8 cellular contexts compared by ENCODE assay signal in the genomic region with DNA sequence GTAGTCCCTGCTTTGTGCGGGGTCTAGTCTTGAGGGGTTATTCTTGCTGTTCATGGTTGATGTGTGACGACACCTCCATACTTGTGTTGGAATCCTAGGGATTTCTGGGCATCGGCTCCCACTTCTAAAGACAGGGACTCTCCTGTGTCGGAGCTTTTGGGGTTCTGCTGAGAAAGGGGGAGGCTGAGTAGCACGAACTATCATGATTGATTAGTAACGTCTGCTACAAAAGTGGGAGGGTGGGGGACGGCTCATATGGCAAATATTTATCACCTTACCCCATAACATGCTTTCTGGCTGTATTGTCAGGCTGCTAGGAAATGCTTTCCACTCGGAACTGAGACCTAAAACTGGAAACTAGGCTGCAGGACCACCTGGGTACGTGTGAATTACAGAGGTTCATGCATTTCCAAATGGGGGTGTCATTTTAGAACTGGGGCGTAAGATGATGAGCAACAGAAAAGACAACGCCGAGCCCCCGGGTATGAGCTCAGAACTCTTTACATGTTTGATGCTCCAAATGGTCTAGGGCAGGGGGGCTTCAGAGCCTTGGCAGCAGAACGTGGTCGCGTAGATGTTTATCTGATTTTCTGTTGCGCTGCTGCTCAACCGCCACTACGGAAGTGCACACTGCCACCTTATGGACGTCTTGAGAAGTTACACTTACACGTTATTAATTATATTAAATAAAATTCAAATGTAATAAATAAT. TPM values are rescaled to one million over a fixed set of nuclear protein-coding genes. Genes with fewer than 3 reads are reported as not detected.
DNase-seq lines count a peak whose midpoint lies in the region; ATAC-seq and TF ChIP-seq lines count a peak whose summit lies in the region.
"Had no signal": no experiment of that assay in that cellular context is flagged by ENCODE, and none has a peak within 500 bp of the region (broad histone marks: within the 10 kb centered on the region; RNA-seq: fewer than 3 reads in every experiment).

No MANE protein-coding gene starts in this region.

- ATAC-seq in T-cell (replicated peaks in 1 of 4) = peak; percentile 44 to 53 (median 46)
- no peak for ATAC-seq in GM21367 (IDR thresholded peaks at IDR 0.05; ENCODE audit: unreplicated experiment)

- in situ Hi-C loops in T47D (cut with HindIII; ENCODE audit: low pct_unique_long_range_greater_than_20kb, low sequenced_read_pairs) = no loop called here

- H3K27ac ChIP-seq in MM.1S (ENCODE audit: low read length) (no peak overlapping the region), skeletal muscle tissue (ENCODE audit: low read depth, low read length) (no peak overlapping the region)
- H3K27ac ChIP-seq: skin epidermis had no signal

- no peaks in the 10 kb centered on the region for H4K20me1 ChIP-seq in MM.1S (ENCODE audit: insufficient read depth, low read length)

- no peaks in the 10 kb centered on the region for H3F3A ChIP-seq in MM.1S (ENCODE audit: insufficient read depth, low read length)

- H3K4me3 ChIP-seq in GM06990 (replicated peaks; ENCODE audit: low read depth, low read length) (peak overlapping the region; percentile 62), MM.1S (ENCODE audit: low read length) (peak overlapping the region; percentile 68), skeletal muscle tissue (ENCODE audit: low read length in 3 of 3) (peak overlapping the region; percentile 65 to 72 (median 66))

- peaks cover 0 to 16% of the 10 kb centered on the region in 2 donors for H3K27me3 Mint-ChIP-seq in T-cell
- peaks cover 0 to 4% (median 0%) of the 10 kb centered on the region in 3 donors for H3K27me3 Mint-ChIP-seq in immature natural killer cell (ENCODE audit: low read depth in 3 of 3)

- H3K4me1 Mint-ChIP-seq in T-cell (peaks cover 0 to 10% (median 6%) of the 10 kb centered on the region in 3 donors), immature natural killer cell (peaks cover 17 to 18% of the 10 kb centered on the region in 2 donors)

- POLR2A ChIA-PET in T-cell (lab: Charles Lee) = no interaction called here

- no peak for DNase-seq in GM06990 (ENCODE audit: extremely low read depth, insufficient read length)
- peak; percentile 68 for DNase-seq in MM.1S
- DNase-seq in T-cell = peak in 33 of 34 experiments; percentile 3 to 62 (median 30)
- DNase-seq in T47D (ENCODE audit: low read depth in 1 of 2, low spot score in 1 of 2) = peak; percentile 21 to 68
- peak; percentile 43 to 55 (median 52) for DNase-seq in immature natural killer cell

- H3K27me3 ChIP-seq in GM06990 (replicated peaks; ENCODE audit: control insufficient read depth, insufficient read depth, low read length) = no peaks in the 10 kb centered on the region
- no peaks in the 10 kb centered on the region for H3K27me3 ChIP-seq in MM.1S (replicated peaks; ENCODE audit: insufficient read depth, low read length)
- H3K27me3 ChIP-seq in skeletal muscle tissue (ENCODE audit: control insufficient read depth in 3 of 3, insufficient read depth in 3 of 3, low read length in 3 of 3) = peaks cover 0 to 2% (median 0%) of the 10 kb centered on the region in 3 donors

- H3K9me3 Mint-ChIP-seq in T-cell (no peaks in the 10 kb centered on the region), immature natural killer cell (no peaks in the 10 kb centered on the region)

- H3K4me1 ChIP-seq in MM.1S (ENCODE audit: low read length) = no peaks in the 10 kb centered on the region
- peaks cover 2 to 5% (median 4%) of the 10 kb centered on the region in 3 donors for H3K4me1 ChIP-seq in skeletal muscle tissue (ENCODE audit: control insufficient read depth in 3 of 3, insufficient read depth in 3 of 3, low read length in 3 of 3)

- no peaks in the 10 kb centered on the region for H3K9me3 ChIP-seq in MM.1S (replicated peaks; ENCODE audit: insufficient read depth, low read length)
- no peaks in the 10 kb centered on the region for H3K9me3 ChIP-seq in skeletal muscle tissue (ENCODE audit: control insufficient read depth in 3 of 3, low read length in 3 of 3)

- H3K27ac Mint-ChIP-seq in T-cell (peak overlapping the region in 1 of 2 donors; percentile 70), immature natural killer cell (peak overlapping the region in 3 of 6 donors; percentile 28 to 81 (median 78))

- H3K4me3 Mint-ChIP-seq in T-cell (peak overlapping the region; percentile 70 to 77 (median 77)), immature natural killer cell (peak overlapping the region; percentile 81 to 90 (median 88))

- H2AFZ ChIP-seq in MM.1S (ENCODE audit: low read length) = peak overlapping the region; percentile 89

- no peaks in the 10 kb centered on the region for H3K36me3 Mint-ChIP-seq in T-cell
- no peaks in the 10 kb centered on the region for H3K36me3 Mint-ChIP-seq in immature natural killer cell

- H3K9me2 ChIP-seq in MM.1S (replicated peaks; ENCODE audit: insufficient read depth, low read length) = no peaks in the 10 kb centered on the region

- CTCF ChIA-PET in T-cell (lab: Charles Lee) = interaction anchor here (0.6 to 1.3 kb wide), 5 partner anchors 8 to 1388 kb away, joined by 3 read pairs; no protein-coding TSS in a partner anchor

- H3K4me2 ChIP-seq in MM.1S (ENCODE audit: low read depth, low read length) = peak overlapping the region; percentile 92

- H3K36me3 ChIP-seq in GM06990 (ENCODE audit: control insufficient read depth, insufficient read depth, low read length) (no peaks in the 10 kb centered on the region), MM.1S (replicated peaks; ENCODE audit: insufficient read depth, low read length) (no peaks in the 10 kb centered on the region), skeletal muscle tissue (ENCODE audit: control insufficient read depth in 3 of 3, insufficient read depth in 3 of 3, low read length in 3 of 3) (no peaks in the 10 kb centered on the region)

- peak overlapping the region; percentile 40; the same call in 1 of the 2 replicates for H3K9ac ChIP-seq in MM.1S (ENCODE audit: low read length)
- peak overlapping the region; percentile 42 to 66 (median 51) for H3K9ac ChIP-seq in skeletal muscle tissue (ENCODE audit: low read depth in 1 of 3, low read length in 3 of 3)

- H3K79me2 ChIP-seq in MM.1S (ENCODE audit: low read length) = no peaks in the 10 kb centered on the region

- TF ChIP-seq CTCF in GM06990 (IDR thresholded peaks at IDR 0.05; ENCODE audit: insufficient read depth, low read length, poor library complexity, severe bottlenecking) = peak; percentile 59
- peak; percentile 46 for TF ChIP-seq CTCF in MM.1S (IDR thresholded peaks at IDR 0.05; ENCODE audit: low read length)

RNA-seq across cellular contexts. Expression of gene NME8, which starts 15.1 kb away (rescaled TPM):
- total RNA-seq in T-cell (1 to 10 TPM in 1 of 5 donors, under 1 TPM in 1, not detected in 3; 0.39 to 2.7 TPM), skeletal muscle tissue (not detected)
- polyA plus RNA-seq in immature natural killer cell = 10 to 100 TPM in 1 of 3 donors, 1 to 10 TPM in 2; 2.6 to 14.1 (median 4.7) TPM
